ENCODE assay signal across 24 cellular contexts in the genomic region with DNA sequence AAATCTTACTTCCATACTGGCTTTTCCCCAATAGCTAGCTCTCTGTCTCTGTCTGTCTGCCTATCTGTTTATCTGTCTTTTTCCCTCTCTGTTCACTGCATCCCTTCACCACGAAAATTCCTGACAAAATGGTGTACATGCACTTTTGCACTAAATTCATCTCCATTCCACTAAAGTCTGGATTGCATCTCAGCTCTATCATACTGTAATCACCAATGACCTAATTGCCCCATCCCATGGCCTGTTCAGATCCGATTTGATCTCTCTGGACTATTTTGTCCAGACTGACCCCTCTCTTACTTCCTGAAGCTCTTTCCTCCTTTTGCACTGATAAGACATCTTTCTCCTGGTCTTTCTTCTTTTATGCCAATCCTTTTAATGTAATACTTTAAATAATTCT.
"Had no signal": no experiment of that assay in that cellular context is flagged by ENCODE, and none has a peak within 500 bp of the region (broad histone marks: within the 10 kb centered on the region; RNA-seq: fewer than 3 reads in every experiment).

No MANE protein-coding gene starts in this region.

- ATAC-seq: stimulated activated effector memory CD8-positive, alpha-beta T cell treated with anti-CD3 and anti-CD28 coated beads, Interleukin-12 subunit alpha, Interleukin-12 subunit beta, amount 100 ng/mL, for 72 hours; stimulated activated memory B cell treated with anti-CD40 and anti-IgM and Interleukin-4, amounts not matched to agents 10 μg/mL and 1 μg/mL and 100 μg/mL, for 72 hours; stimulated activated naive B cell treated with anti-CD40 and anti-IgM and Interleukin-4, amounts not matched to agents 10 μg/mL and 1 μg/mL and 100 μg/mL, for 72 hours; stimulated activated naive CD8-positive, alpha-beta T cell treated with anti-CD3 and anti-CD28 coated beads, Interleukin-15, amount 100 ng/mL, for 72 hours; stimulated activated naive CD8-positive, alpha-beta T cell treated with anti-CD3 and anti-CD28 coated beads, Interleukin-15, Interleukin-2, amounts not matched to agents 100 U/mL and 50 U/mL, for 24 hours; upper lobe of right lung had no signal

- H3K27me3 ChIP-seq: stomach, suprapubic skin, testis, thyroid gland, tibial artery, transverse colon, upper lobe of left lung, upper lobe of right lung, uterus, vagina had no signal

- H3K36me3 ChIP-seq: stomach, suprapubic skin, thoracic aorta, thyroid gland, tibial artery, transverse colon, upper lobe of left lung, upper lobe of right lung, uterus, vagina had no signal

- H3K4me1 ChIP-seq: testis, thyroid gland, uterus, vagina had no signal

- H3K4me3 ChIP-seq: stomach, suprapubic skin, testis, thoracic aorta, thyroid gland, tibial artery, transverse colon, upper lobe of left lung, upper lobe of right lung, uterus, vagina had no signal

- DNase-seq: stimulated activated CD4-positive, alpha-beta T cell treated with anti-CD3 and anti-CD28 coated beads, Interleukin-2, amount 100 ng/mL, for 48 hours; stimulated activated CD4-positive, alpha-beta T cell treated with anti-CD3 and anti-CD28 coated beads, Interleukin-4, amount 100 ng/mL, for 1 hour; stimulated activated CD4-positive, alpha-beta T cell treated with anti-CD3 and anti-CD28 coated beads, Interleukin-4, amount 100 ng/mL, for 24 hours; stimulated activated CD4-positive, alpha-beta T cell treated with anti-CD3 and anti-CD28 coated beads, Interleukin-4, amount 100 ng/mL, for 4 hours; stimulated activated CD8-positive, alpha-beta memory T cell treated with anti-CD3 and anti-CD28 coated beads, Interleukin-4, amount 100 ng/mL, for 48 hours; stimulated activated naive B cell treated with anti-CD40 and anti-IgM and Interleukin-4, amounts not matched to agents 10 μg/mL and 1 μg/mL and 100 μg/mL, for 72 hours; stimulated activated naive CD4-positive, alpha-beta T cell; stimulated activated naive CD4-positive, alpha-beta T cell treated with Interleukin-2 at 50 U/mL for 16 hours; stimulated activated naive CD8-positive, alpha-beta T cell treated with anti-CD3 and anti-CD28 coated beads, Interleukin-15, amount 100 ng/mL, for 72 hours; stimulated activated naive CD8-positive, alpha-beta T cell treated with anti-CD3 and anti-CD28 coated beads, Interleukin-15, Interleukin-2, amounts not matched to agents 100 U/mL and 50 U/mL, for 24 hours; stomach; substantia nigra; testis; thyroid gland; tibial artery; transverse colon; upper lobe of left lung; upper lobe of right lung; uterus had no signal

- H3K27ac ChIP-seq: stomach, suprapubic skin, testis, thoracic aorta, thyroid gland, tibial artery, transverse colon, upper lobe of left lung, upper lobe of right lung, uterus, vagina had no signal

- H3K9me3 ChIP-seq: stomach, suprapubic skin, testis, thoracic aorta, thyroid gland, tibial artery, transverse colon, upper lobe of left lung, upper lobe of right lung, uterus, vagina had no signal
